14 cellular contexts compared by ENCODE assay signal in genomic region chr1:114238066-114238465, GRCh38.
DNase-seq lines count a peak whose midpoint lies in the region; ATAC-seq and TF ChIP-seq lines count a peak whose summit lies in the region.
"Had no signal": no experiment of that assay in that cellular context is flagged by ENCODE, and none has a peak within 500 bp of the region (broad histone marks: within the 10 kb centered on the region; RNA-seq: fewer than 3 reads in every experiment).

No MANE protein-coding gene starts in this region.

- H3K9ac ChIP-seq in colonic mucosa (ENCODE audit: low read depth in 2 of 2, low read length in 2 of 2) = no peak overlapping the region
- H3K9ac ChIP-seq: BLaER1 had no signal

- ATAC-seq in left lobe of liver (peak; percentile 23), GM19351 (IDR thresholded peaks at IDR 0.05; ENCODE audit: unreplicated experiment) (no peak)

- H3K9me3 ChIP-seq in colonic mucosa = no peaks in the 10 kb centered on the region
- H3K9me3 ChIP-seq: HAP-1 had no signal

- no peak overlapping the region for H3K27ac Mint-ChIP-seq in osteocyte (ENCODE audit: unreplicated experiment)
- H3K27ac Mint-ChIP-seq: CD14-positive monocyte; CD4-positive, alpha-beta memory T cell had no signal

- no peaks in the 10 kb centered on the region for H3K4me1 Mint-ChIP-seq in osteocyte (ENCODE audit: unreplicated experiment)

- H3K4me3 ChIP-seq in colonic mucosa = no peak overlapping the region
- H3K4me3 ChIP-seq: BLaER1, HAP-1 had no signal

- no peak overlapping the region for H3K27ac ChIP-seq in colonic mucosa
- H3K27ac ChIP-seq: BLaER1 had no signal

- TF ChIP-seq CTCF in colonic mucosa (IDR thresholded peaks at IDR 0.05) (no peak), osteocyte (IDR thresholded peaks at IDR 0.05) (no peak)

- H3K4me3 Mint-ChIP-seq in osteocyte (ENCODE audit: unreplicated experiment) = no peak overlapping the region
- H3K4me3 Mint-ChIP-seq: CD14-positive monocyte; CD4-positive, alpha-beta memory T cell had no signal

- DNase-seq in colonic mucosa (peak; percentile 29), left lobe of liver (ENCODE audit: low spot score) (no peak), osteocyte (ENCODE audit: extremely low spot score, unreplicated experiment) (peak; percentile 73), activated T-cell treated with anti-CD3 and anti-CD28 coated beads for 4 hours (no peak), NCI-H187 (lab: John Stamatoyannopoulos, UW) (no peak)
- DNase-seq in stimulated activated CD4-positive, alpha-beta T cell treated with anti-CD3 and anti-CD28 coated beads, Interleukin-1b, Interleukin-23, amount 100 ng/mL, for 48 hours = no peak
- DNase-seq: CD4-positive, alpha-beta memory T cell; DMS153; DMS79; GDM1 had no signal

- no peaks in the 10 kb centered on the region for H3K9me3 Mint-ChIP-seq in osteocyte (ENCODE audit: unreplicated experiment)

- H3K27me3 Mint-ChIP-seq in osteocyte (ENCODE audit: unreplicated experiment) = peaks cover 11% of the 10 kb centered on the region

- no peaks in the 10 kb centered on the region for H3K36me3 Mint-ChIP-seq in osteocyte (ENCODE audit: unreplicated experiment)
- H3K36me3 Mint-ChIP-seq: CD14-positive monocyte had no signal

- H3K27me3 ChIP-seq in colonic mucosa = no peaks in the 10 kb centered on the region
- H3K27me3 ChIP-seq: BLaER1 had no signal

- H3K4me1 ChIP-seq in colonic mucosa = no peaks in the 10 kb centered on the region
- H3K4me1 ChIP-seq: HAP-1 had no signal

- H3K36me3 ChIP-seq in colonic mucosa = no peaks in the 10 kb centered on the region
- H3K36me3 ChIP-seq: BLaER1, HAP-1 had no signal

- intact Hi-C loops in colonic mucosa (cut with DNase I) = no loop called here

Comparison
In these comparisons a context has a peak if more than half of its experiments do, and no peak if none do; other contexts are left out.
1. DNase-seq: peak in colonic mucosa (single experiment) and osteocyte (single experiment); none in left lobe of liver (single experiment), activated T-cell treated with anti-CD3 and anti-CD28 coated beads for 4 hours (single experiment), NCI-H187 (0 of 2) and stimulated activated CD4-positive, alpha-beta T cell treated with anti-CD3 and anti-CD28 coated beads, Interleukin-1b, Interleukin-23, amount 100 ng/mL, for 48 hours (single experiment).